In the genomic region with DNA sequence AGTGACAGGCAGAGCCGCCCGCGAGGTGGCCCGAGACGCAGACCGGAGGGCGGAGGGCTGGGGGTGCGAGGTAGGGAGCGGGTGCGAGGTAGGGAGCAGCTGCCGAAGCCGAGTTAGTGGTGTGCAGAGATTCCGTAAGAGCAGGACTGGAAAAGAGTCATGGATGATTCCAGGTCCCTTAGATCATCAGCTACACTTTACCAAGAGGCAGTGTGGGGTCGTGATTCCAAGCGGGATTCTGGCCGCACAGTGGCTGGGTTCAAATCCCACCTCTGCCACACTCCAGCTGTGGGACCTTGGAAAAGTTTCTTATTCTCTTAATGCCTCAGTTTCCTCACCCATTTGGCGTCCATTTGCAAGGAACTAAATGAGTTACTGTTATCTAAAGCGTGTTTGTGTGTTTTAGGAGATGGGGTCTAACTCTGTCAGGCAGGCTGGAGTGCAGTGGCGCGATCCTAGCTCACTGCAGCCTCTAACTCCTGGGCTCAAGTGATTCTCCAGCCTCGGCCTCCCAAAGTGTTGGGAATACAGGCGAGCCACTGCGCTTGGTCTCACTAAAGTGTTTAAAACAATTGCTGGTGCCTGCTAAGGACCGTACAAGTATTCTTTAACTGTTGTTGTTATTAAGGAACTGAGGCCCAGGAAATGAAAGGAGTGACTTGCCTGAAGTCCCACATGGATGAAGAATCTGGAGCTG, we compare ENCODE assay signal across 8 cellular contexts. TPM values are rescaled to one million over a fixed set of nuclear protein-coding genes. Genes with fewer than 3 reads are reported as not detected.
DNase-seq lines count a peak whose midpoint lies in the region; ATAC-seq, FAIRE-seq and TF ChIP-seq lines count a peak whose summit lies in the region.

No MANE protein-coding gene starts in this region.

- H3K4me2 ChIP-seq in OCI-LY3 (ENCODE audit: low read length) (peak overlapping the region; percentile 94), endothelial cell of umbilical vein (ENCODE audit: insufficient read depth, low read length) (peak overlapping the region; percentile 74), neuronal stem cell (ENCODE audit: insufficient read depth, low read length, poor library complexity, severe bottlenecking) (peak overlapping the region; percentile 73)

- peak overlapping the region; percentile 97 to 99 for H3K4me3 Mint-ChIP-seq in CD14-positive monocyte

- WGBS in neuronal stem cell (ENCODE audit: extremely low coverage in 2 of 2, insufficient read length in 2 of 2, insufficient replicate concordance in 1 of 2), 2 donors: no CpG with 5 or more reads among the region's 24 CpGs

- CTCF ChIA-PET in endothelial cell of umbilical vein (lab: Charles Lee): no interaction called here
- CTCF ChIA-PET in GM10248 (lab: Yijun Ruan, JAX): no interaction called here

- peaks cover 7% of the 10 kb centered on the region for H3K79me1 ChIP-seq in neuronal stem cell (ENCODE audit: low read depth, low read length)

- no peak overlapping the region for H3K14ac ChIP-seq in neuronal stem cell (ENCODE audit: low read length)

- H3K4me1 ChIP-seq in OCI-LY3 (ENCODE audit: low read length): peaks cover 12% of the 10 kb centered on the region
- H3K4me1 ChIP-seq in endothelial cell of umbilical vein (ENCODE audit: control insufficient read depth, extremely low read depth, insufficient read depth, low read length): peaks cover 12% of the 10 kb centered on the region
- H3K4me1 ChIP-seq in neuronal stem cell (ENCODE audit: control insufficient read depth in 2 of 2, insufficient read depth in 1 of 2, low read depth in 1 of 2, low read length in 2 of 2): peaks cover 3 to 6% of the 10 kb centered on the region in 2 donors

- dilution Hi-C loops in endothelial cell of umbilical vein (cut with MboI; ENCODE audit: extremely low pct_ligation_motif_present, low sequenced_read_pairs): no loop called here

- TF ChIP-seq POLR2A in endothelial cell of umbilical vein (IDR thresholded peaks at IDR 0.05; ENCODE audit: low read depth, low read length): no peak

- no peak overlapping the region for H4K91ac ChIP-seq in neuronal stem cell (ENCODE audit: low read depth, low read length, poor library complexity)

- peaks cover 12 to 15% of the 10 kb centered on the region in 2 donors for H3K36me3 Mint-ChIP-seq in CD14-positive monocyte

- peak; percentile 54 for FAIRE-seq in endothelial cell of umbilical vein (lab: Jason Lieb, UNC)

- BruUV-seq in endothelial cell of umbilical vein (replicated peaks; lab: Mats Ljungman, UMichigan): TSS peak; percentile 36

- no peak overlapping the region for H4K8ac ChIP-seq in neuronal stem cell (ENCODE audit: low read depth, low read length)

- no peak overlapping the region for H3K18ac ChIP-seq in neuronal stem cell (ENCODE audit: low read length)

- peak overlapping the region; percentile 54 for H3K27ac ChIP-seq in OCI-LY3 (ENCODE audit: low read length)
- no peak overlapping the region for H3K27ac ChIP-seq in endothelial cell of umbilical vein (ENCODE audit: insufficient read depth, low read depth, low read length)
- H3K27ac ChIP-seq in neuronal stem cell (replicated peaks; ENCODE audit: low read length): no peak overlapping the region

- no peak overlapping the region for H2AK5ac ChIP-seq in neuronal stem cell (ENCODE audit: low read depth, low read length)

- H3K9ac ChIP-seq in OCI-LY3 (ENCODE audit: low read length) (peak overlapping the region; percentile 83), endothelial cell of umbilical vein (replicated peaks; ENCODE audit: extremely low read depth, insufficient read depth, low read length) (peak overlapping the region; percentile 68), neuronal stem cell (ENCODE audit: low read depth, low read length, poor library complexity) (peak overlapping the region; percentile 88)

- H2BK120ac ChIP-seq in neuronal stem cell (ENCODE audit: low read depth, low read length): no peak overlapping the region

- H4K20me1 ChIP-seq in OCI-LY3 (ENCODE audit: insufficient read depth, low read length) (peaks cover 6% of the 10 kb centered on the region; the same call in 1 of the 2 replicates), endothelial cell of umbilical vein (replicated peaks; ENCODE audit: control insufficient read depth, extremely low read depth, insufficient read depth, low read length) (no peaks in the 10 kb centered on the region)

- H3K79me2 ChIP-seq in OCI-LY3 (ENCODE audit: low read length) (peaks cover 55% of the 10 kb centered on the region), endothelial cell of umbilical vein (ENCODE audit: control insufficient read depth, insufficient read depth, low read length) (peaks cover 48% of the 10 kb centered on the region)

- H3K9me3 Mint-ChIP-seq in CD14-positive monocyte: no peaks in the 10 kb centered on the region

- no peak overlapping the region for H2BK5ac ChIP-seq in neuronal stem cell (ENCODE audit: low read length)

- POLR2A ChIA-PET in endothelial cell of umbilical vein (lab: Charles Lee): no interaction called here
- POLR2A ChIA-PET in GM10248 (lab: Yijun Ruan, JAX): no interaction called here

- TF ChIP-seq CTCF in CD14-positive monocyte (IDR thresholded peaks at IDR 0.05) (no peak), OCI-LY3 (IDR thresholded peaks at IDR 0.05; ENCODE audit: low read depth, low read length) (no peak), endothelial cell of umbilical vein (IDR thresholded peaks at IDR 0.05; ENCODE audit: extremely low read depth in 1 of 2, insufficient read depth in 1 of 2, low read depth in 1 of 2, low read length in 2 of 2) (no peak), GM10248 (IDR thresholded peaks at IDR 0.05; ENCODE audit: control extremely low read depth, extremely low read depth, low read depth, missing control alignments) (no peak)

- no peaks in the 10 kb centered on the region for H3K27me3 ChIP-seq in OCI-LY3 (ENCODE audit: low read depth, low read length)
- H3K27me3 ChIP-seq in endothelial cell of umbilical vein (ENCODE audit: control insufficient read depth in 2 of 2, insufficient read depth in 2 of 2, low read length in 2 of 2): no peaks in the 10 kb centered on the region
- H3K27me3 ChIP-seq in neuronal stem cell (ENCODE audit: control insufficient read depth in 3 of 3, insufficient read depth in 3 of 3, low read depth in 1 of 3, low read length in 3 of 3): no peaks in the 10 kb centered on the region

- peak overlapping the region; percentile 73 to 99 (median 95) for H3K27ac Mint-ChIP-seq in CD14-positive monocyte

- H3K36me3 ChIP-seq in OCI-LY3 (replicated peaks; ENCODE audit: low read depth, low read length) (no peaks in the 10 kb centered on the region), endothelial cell of umbilical vein (ENCODE audit: control insufficient read depth in 2 of 2, extremely low read depth in 1 of 2, insufficient read depth in 2 of 2, low read length in 2 of 2) (no peaks in the 10 kb centered on the region), neuronal stem cell (replicated peaks in 1 of 2; ENCODE audit: control insufficient read depth in 2 of 2, insufficient read depth in 2 of 2, low read length in 2 of 2) (peaks cover under 1 to 9% of the 10 kb centered on the region in 2 donors)

- no peak for ATAC-seq in GM21723 (IDR thresholded peaks at IDR 0.05; ENCODE audit: unreplicated experiment)

- H2AFZ ChIP-seq in OCI-LY3 (ENCODE audit: low read depth, low read length): no peak overlapping the region; the same call in 1 of the 2 replicates
- peak overlapping the region; percentile 70 for H2AFZ ChIP-seq in endothelial cell of umbilical vein (ENCODE audit: low read depth, low read length)
- peak overlapping the region; percentile 99 for H2AFZ ChIP-seq in neuronal stem cell (ENCODE audit: low read length)

- peak overlapping the region; percentile 99 for H3K23ac ChIP-seq in neuronal stem cell (ENCODE audit: low read depth, low read length, poor library complexity)

- H3K27me3 Mint-ChIP-seq in CD14-positive monocyte (ENCODE audit: low read depth in 3 of 3): peaks cover 0 to 1% (median 1%) of the 10 kb centered on the region in 3 donors

- H2BK12ac ChIP-seq in neuronal stem cell (ENCODE audit: low read length): no peak overlapping the region

- H3K4me3 ChIP-seq in OCI-LY3 (ENCODE audit: low read length) (peak overlapping the region; percentile 92), endothelial cell of umbilical vein (replicated peaks in 1 of 3; ENCODE audit: insufficient read depth in 1 of 3, low read depth in 1 of 3, low read length in 3 of 3) (peak overlapping the region; percentile 45 to 79 (median 66)), neuronal stem cell (ENCODE audit: low read length in 2 of 2) (peak overlapping the region; percentile 93 to 96)

- no peak overlapping the region for H2BK15ac ChIP-seq in neuronal stem cell (ENCODE audit: low read length)

- DNase-seq in CD14-positive monocyte (ENCODE audit: low spot score): no peak
- no peak for DNase-seq in endothelial cell of umbilical vein (ENCODE audit: low read depth, low spot score)
- no peak for DNase-seq in neuronal stem cell (ENCODE audit: low spot score)
- no peak for DNase-seq in GM10248 (ENCODE audit: extremely low spot score)
- DNase-seq in DMS153 (lab: John Stamatoyannopoulos, UW): no peak
- DNase-seq in COLO829 (ENCODE audit: low spot score): no peak

- H3K9me3 ChIP-seq in OCI-LY3 (ENCODE audit: insufficient read depth, low read length): no peaks in the 10 kb centered on the region
- H3K9me3 ChIP-seq in endothelial cell of umbilical vein (replicated peaks; ENCODE audit: control insufficient read depth, insufficient read depth, low read length): no peaks in the 10 kb centered on the region
- no peaks in the 10 kb centered on the region for H3K9me3 ChIP-seq in neuronal stem cell (replicated peaks in 1 of 2; ENCODE audit: control insufficient read depth in 2 of 2, insufficient read depth in 1 of 2, low read depth in 1 of 2, low read length in 2 of 2)

- H3K4me1 Mint-ChIP-seq in CD14-positive monocyte: peaks cover 26% of the 10 kb centered on the region

- peaks cover 2% of the 10 kb centered on the region for H3K9me1 ChIP-seq in endothelial cell of umbilical vein (replicated peaks; ENCODE audit: control insufficient read depth, extremely low read depth, insufficient read depth, low read length)

- no peak overlapping the region for H3K4ac ChIP-seq in neuronal stem cell (ENCODE audit: low read length)

- intact Hi-C loops in CD14-positive monocyte (cut with micrococcal nuclease): loop anchor here in 1 of 2 donors (10.0 kb wide), 1 partner anchor 227 kb away; a partner anchor contains a TSS
- intact Hi-C loops in endothelial cell of umbilical vein (cut with micrococcal nuclease): loop anchor here (1.0 kb wide), 1 partner anchor 317 kb away; a partner anchor contains a TSS

RNA-seq across cellular contexts. Expression of a gene that starts 1.1 kb away (rescaled TPM):
- 100 to 1,000 TPM; 479 to 516 TPM for polyA plus RNA-seq in CD14-positive monocyte
- total RNA-seq in endothelial cell of umbilical vein: 197 and 221 TPM in 2 replicates
- 1,075 and 1,240 TPM in 2 replicates for polyA plus RNA-seq in endothelial cell of umbilical vein
- polyA plus RNA-seq in endothelial cell of umbilical vein (2011; cell fraction: cytosol; rRNA removed): 674 and 804 TPM in 2 replicates
- polyA plus RNA-seq in endothelial cell of umbilical vein (2011; cell fraction: nucleus; rRNA removed): 189 and 192 TPM in 2 replicates
- polyA plus RNA-seq in endothelial cell of umbilical vein (2012): 268 and 335 TPM in 2 replicates
- 75.1 and 89.0 TPM in 2 replicates for polyA minus RNA-seq in endothelial cell of umbilical vein
- 66.6 TPM for polyA minus RNA-seq in endothelial cell of umbilical vein (2011; cell fraction: cytosol; rRNA and poly(A)+ RNA removed)
- polyA minus RNA-seq in endothelial cell of umbilical vein (2011; cell fraction: nucleus; rRNA and poly(A)+ RNA removed): 15.2 and 16.8 TPM in 2 replicates
- 296 TPM for polyA plus RNA-seq in neuronal stem cell (2013, experiment 1 of 2)
- 293 TPM for polyA plus RNA-seq in neuronal stem cell (2013, experiment 2 of 2)

RNA-seq across cellular contexts. Expression of a gene that starts 24.9 kb away (rescaled TPM):
- polyA plus RNA-seq in CD14-positive monocyte (10 to 100 TPM; 18.3 to 28.7 TPM), endothelial cell of umbilical vein (10.3 and 11.2 TPM in 2 replicates)
- total RNA-seq in endothelial cell of umbilical vein: 12.5 and 13.3 TPM in 2 replicates
- polyA plus RNA-seq in endothelial cell of umbilical vein (2011; cell fraction: cytosol; rRNA removed): 9.2 and 10.8 TPM in 2 replicates
- polyA plus RNA-seq in endothelial cell of umbilical vein (2011; cell fraction: nucleus; rRNA removed): 4.5 and 5.8 TPM in 2 replicates
- polyA plus RNA-seq in endothelial cell of umbilical vein (2012): 13.7 and 16.8 TPM in 2 replicates
- 11.4 and 11.9 TPM in 2 replicates for polyA minus RNA-seq in endothelial cell of umbilical vein
- polyA minus RNA-seq in endothelial cell of umbilical vein (2011; cell fraction: cytosol; rRNA and poly(A)+ RNA removed): 12.6 TPM
- polyA minus RNA-seq in endothelial cell of umbilical vein (2011; cell fraction: nucleus; rRNA and poly(A)+ RNA removed): 1.8 and 3.4 TPM in 2 replicates
- polyA plus RNA-seq in neuronal stem cell (2013, experiment 1 of 2): 8.7 TPM
- 8.8 TPM for polyA plus RNA-seq in neuronal stem cell (2013, experiment 2 of 2)

RNA-seq across cellular contexts. Expression of a gene that starts 57.0 kb away (rescaled TPM):
- polyA plus RNA-seq in CD14-positive monocyte: not detected
- total RNA-seq in endothelial cell of umbilical vein: 0.33 TPM in 1 of 2 replicates, not detected in the other
- polyA plus RNA-seq in endothelial cell of umbilical vein: 0.03 TPM in 1 of 2 replicates, not detected in the other
- 0.14 TPM in 1 of 2 replicates, not detected in the other for polyA plus RNA-seq in endothelial cell of umbilical vein (2011; cell fraction: cytosol; rRNA removed)
- polyA plus RNA-seq in endothelial cell of umbilical vein (2011; cell fraction: nucleus; rRNA removed): 0.04 and 0.06 TPM in 2 replicates
- polyA plus RNA-seq in endothelial cell of umbilical vein (2012): not detected in 2 replicates
- 0.72 TPM in 1 of 2 replicates, not detected in the other for polyA minus RNA-seq in endothelial cell of umbilical vein
- polyA minus RNA-seq in endothelial cell of umbilical vein (2011; cell fraction: cytosol; rRNA and poly(A)+ RNA removed): not detected
- polyA minus RNA-seq in endothelial cell of umbilical vein (2011; cell fraction: nucleus; rRNA and poly(A)+ RNA removed): not detected in 2 replicates
- polyA plus RNA-seq in neuronal stem cell (2013, experiment 1 of 2): 32.4 TPM
- 33.1 TPM for polyA plus RNA-seq in neuronal stem cell (2013, experiment 2 of 2)
